In the genomic region with DNA sequence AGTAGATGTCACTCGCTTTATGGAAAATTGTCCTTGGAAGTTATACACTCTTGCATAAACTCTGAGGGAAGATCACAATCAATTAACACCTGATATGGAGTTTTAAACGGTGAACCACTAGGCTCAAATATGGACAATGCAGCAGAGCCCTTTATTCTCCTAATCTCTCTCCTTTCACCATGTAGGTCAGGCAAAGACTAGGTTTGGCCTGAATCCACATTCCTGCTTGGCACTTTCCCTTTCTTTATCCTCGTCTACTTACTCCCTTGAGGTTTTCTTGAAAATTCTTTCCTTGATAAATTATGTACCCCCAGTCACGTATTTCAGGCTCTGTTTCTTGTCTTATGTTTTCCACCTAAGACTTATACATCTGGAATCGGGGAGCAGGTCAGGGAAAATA, we compare ENCODE assay signal across 19 cellular contexts.
DNase-seq lines count a peak whose midpoint lies in the region; FAIRE-seq and TF ChIP-seq lines count a peak whose summit lies in the region.
"Had no signal": no experiment of that assay in that cellular context is flagged by ENCODE, and none has a peak within 500 bp of the region (broad histone marks: within the 10 kb centered on the region; RNA-seq: fewer than 3 reads in every experiment).

No MANE protein-coding gene starts in this region.

- no peak overlapping the region for H3K9ac ChIP-seq in H1 (replicated peaks in 1 of 4; ENCODE audit: extremely low read depth in 1 of 4, low read depth in 3 of 4, low read length in 3 of 4)
- H3K9ac ChIP-seq: GM23248 had no signal

- H4K8ac ChIP-seq in H1 (ENCODE audit: extremely low read depth, insufficient read depth, low read length) = no peak overlapping the region

- CTCF ChIA-PET in H1 (lab: Charles Lee; ENCODE audit: partially characterized antibody) (no interaction called here), OCI-LY7 (lab: Charles Lee; ENCODE audit: unreplicated experiment) (no interaction called here)

- in situ Hi-C loops in HAP-1 (cut with MboI; ENCODE audit: low sequenced_read_pairs) = no loop called here
- in situ Hi-C loops in astrocyte of the cerebellum (cut with HindIII; ENCODE audit: low sequenced_read_pairs) = no loop called here

- H3K23me2 ChIP-seq in H1 (ENCODE audit: low read depth, low read length) = no peaks in the 10 kb centered on the region

- H3K4ac ChIP-seq in H1 (replicated peaks; ENCODE audit: insufficient read length, low read depth, low read length) = no peak overlapping the region

- TF ChIP-seq CTCF in astrocyte of the cerebellum (IDR thresholded peaks at IDR 0.05; ENCODE audit: low read depth, low read length, missing control alignments) (no peak), H1 (IDR thresholded peaks at IDR 0.05; ENCODE audit: control extremely low read depth in 1 of 3, insufficient read depth in 1 of 3, low read depth in 1 of 3, low read length in 3 of 3) (no peak), retinal pigment epithelial cell (conservative IDR thresholded peaks at IDR 0.05; ENCODE audit: low read depth, low read length) (no peak), OCI-LY7 (conservative IDR thresholded peaks at IDR 0.05; ENCODE audit: low read length) (no peak)

- no peak for TF ChIP-seq EP300 in H1 (IDR thresholded peaks at IDR 0.05; ENCODE audit: borderline replicate concordance in 1 of 2, low read depth in 2 of 2, low read length in 2 of 2)

- H3K9me3 ChIP-seq in HAP-1 (no peaks in the 10 kb centered on the region), H1 (ENCODE audit: insufficient read depth in 2 of 2, low read depth in 1 of 2, low read length in 1 of 2) (no peaks in the 10 kb centered on the region), OCI-LY7 (ENCODE audit: low read length) (no peaks in the 10 kb centered on the region)
- H3K9me3 ChIP-seq: BE2C had no signal

- H3K4me1 ChIP-seq in HAP-1 (peaks cover 13% of the 10 kb centered on the region), H1 (replicated peaks in 1 of 4; ENCODE audit: control insufficient read depth in 3 of 4, insufficient read depth in 4 of 4, low read length in 3 of 4) (no peaks in the 10 kb centered on the region), OCI-LY7 (ENCODE audit: insufficient read depth, low read length, poor library complexity, severe bottlenecking) (no peaks in the 10 kb centered on the region)
- H3K4me1 ChIP-seq: BE2C had no signal

- intact Hi-C loops in OCI-LY7 (cut with micrococcal nuclease; ENCODE audit: unreplicated experiment) = no loop called here

- H3K9me2 ChIP-seq in OCI-LY7 (ENCODE audit: insufficient read depth, low read length) = no peaks in the 10 kb centered on the region

- no peak overlapping the region for H2BK12ac ChIP-seq in H1 (ENCODE audit: low read depth, low read length)

- no peak for TF ChIP-seq RAD21 in H1 (IDR thresholded peaks at IDR 0.05 in 1 of 2, conservative IDR thresholded peaks at IDR 0.05 in 1 of 2; ENCODE audit: low read depth in 2 of 2, low read length in 2 of 2)

- no peak overlapping the region for H2AK5ac ChIP-seq in H1 (ENCODE audit: low read depth, low read length)

- H3K18ac ChIP-seq in H1 (ENCODE audit: extremely low read depth, low read length) = no peak overlapping the region

- H2BK20ac ChIP-seq in H1 (ENCODE audit: low read length) = no peak overlapping the region

- no peak overlapping the region for H3K4me2 ChIP-seq in H1 (ENCODE audit: insufficient read depth in 1 of 2, low read depth in 2 of 2, low read length in 2 of 2)
- no peak overlapping the region for H3K4me2 ChIP-seq in OCI-LY7 (ENCODE audit: low read length)

- H3K79me1 ChIP-seq in H1 (ENCODE audit: low read depth, low read length) = no peaks in the 10 kb centered on the region

- H3K79me2 ChIP-seq in H1 (ENCODE audit: control insufficient read depth in 1 of 2, insufficient read depth in 2 of 2, low read length in 2 of 2) = no peaks in the 10 kb centered on the region
- no peaks in the 10 kb centered on the region for H3K79me2 ChIP-seq in OCI-LY7 (ENCODE audit: insufficient read depth, low read depth, low read length)

- H3K23ac ChIP-seq in H1 (ENCODE audit: insufficient read length) = no peak overlapping the region

- no peak overlapping the region for H4K91ac ChIP-seq in H1 (replicated peaks; ENCODE audit: insufficient read length, low read length)

- no peak overlapping the region for H2BK5ac ChIP-seq in H1 (ENCODE audit: low read depth, low read length)

- no peak overlapping the region for H4K5ac ChIP-seq in H1 (ENCODE audit: insufficient read length, low read depth, low read length)

- H3K36me3 ChIP-seq in HAP-1 (replicated peaks) = no peaks in the 10 kb centered on the region
- no peaks in the 10 kb centered on the region for H3K36me3 ChIP-seq in H1 (ENCODE audit: control insufficient read depth in 2 of 4, insufficient read depth in 4 of 4, low read length in 3 of 4)
- H3K36me3 ChIP-seq in OCI-LY7 (ENCODE audit: insufficient read depth, low read length) = no peaks in the 10 kb centered on the region
- H3K36me3 ChIP-seq: BE2C had no signal

- DNase-seq in HAP-1 (ENCODE audit: low spot score in 2 of 2) = peak; percentile 45 to 68
- DNase-seq in astrocyte of the cerebellum (ENCODE audit: low read depth) = peak; percentile 18
- DNase-seq in H1 (ENCODE audit: low read depth in 1 of 2, low spot score in 2 of 2) = no peak
- peak; percentile 22 for DNase-seq in retinal pigment epithelial cell (ENCODE audit: low read depth)
- DNase-seq in OCI-LY7 (ENCODE audit: low spot score) = no peak
- no peak for DNase-seq in ureter (ENCODE audit: low spot score)
- no peak for DNase-seq in 8988T
- DNase-seq: BE2C; C1 segment of cervical spinal cord; CD4-positive, CD25-positive, alpha-beta regulatory T cell; DMS153; DMS79; GDM1; GM23248; H7; IMR-90 had no signal

- H3K14ac ChIP-seq in H1 (ENCODE audit: insufficient read length) = no peak overlapping the region

- FAIRE-seq in H1 (lab: Jason Lieb, UNC) = no peak
- FAIRE-seq: GM12892, GM18507, HTR-8/SVneo had no signal

- no peak overlapping the region for H2BK15ac ChIP-seq in H1 (ENCODE audit: low read length)

- no peak overlapping the region for H2BK120ac ChIP-seq in H1 (replicated peaks; ENCODE audit: low read depth, low read length)

- POLR2A ChIA-PET in H1 (lab: Charles Lee; ENCODE audit: partially characterized antibody) (no interaction called here), OCI-LY7 (lab: Charles Lee) (no interaction called here)

- H3K4me3 ChIP-seq in HAP-1 = no peak overlapping the region
- H3K4me3 ChIP-seq in astrocyte of the cerebellum (ENCODE audit: low read depth, low read length) = no peak overlapping the region
- H3K4me3 ChIP-seq in H1 (ENCODE audit: extremely low read depth in 1 of 4, insufficient read depth in 2 of 4, low read depth in 3 of 4, low read length in 4 of 4) = no peak overlapping the region
- H3K4me3 ChIP-seq in retinal pigment epithelial cell (ENCODE audit: low read length) = no peak overlapping the region
- no peak overlapping the region for H3K4me3 ChIP-seq in OCI-LY7 (ENCODE audit: low read depth, low read length, poor library complexity, severe bottlenecking)
- H3K4me3 ChIP-seq: GM23248 had no signal

- no peak overlapping the region for H3K56ac ChIP-seq in H1 (replicated peaks; ENCODE audit: insufficient read length, low read depth, low read length)

- 89% methylated on average over 5 of the region's 5 CpGs; no CpG with 5 or more reads in 1 of the 2 experiments for WGBS in H1 (ENCODE audit: extremely low coverage in 1 of 2, insufficient coverage in 1 of 2, insufficient read length in 1 of 2, insufficient replicate concordance in 2 of 2, low coverage in 1 of 2, low lambda C conversion rate in 2 of 2, missing lambda C conversion rate in 1 of 2), 2 experiments

- H3K27ac ChIP-seq in H1 (ENCODE audit: low read depth, low read length) (no peak overlapping the region), OCI-LY7 (ENCODE audit: low read depth, low read length, poor library complexity, severe bottlenecking) (no peak overlapping the region)
- H3K27ac ChIP-seq: GM23248 had no signal

- H3K27me3 ChIP-seq in HAP-1 (ENCODE audit: low read depth) = no peaks in the 10 kb centered on the region
- H3K27me3 ChIP-seq in H1 (replicated peaks in 1 of 4; ENCODE audit: control insufficient read depth in 3 of 4, extremely low read depth in 1 of 4, insufficient read depth in 3 of 4, low read length in 3 of 4) = no peaks in the 10 kb centered on the region
- H3K27me3 ChIP-seq: BE2C had no signal

- H4K20me1 ChIP-seq in H1 (replicated peaks in 1 of 2; ENCODE audit: control insufficient read depth in 1 of 2, insufficient read depth in 2 of 2, low read length in 2 of 2) (no peaks in the 10 kb centered on the region), OCI-LY7 (ENCODE audit: insufficient read depth, low read length) (no peaks in the 10 kb centered on the region)

- 0 out of 2 replicates have a peak overlapping the region, but pooled peaks have one; percentile 17 for H2AFZ ChIP-seq in H1 (ENCODE audit: low read length)
- no peak overlapping the region for H2AFZ ChIP-seq in OCI-LY7 (ENCODE audit: low read length)
- H2AFZ ChIP-seq: GM23248 had no signal

- no peak for TF ChIP-seq POLR2A in H1 (IDR thresholded peaks at IDR 0.05; ENCODE audit: control extremely low read depth in 1 of 2, low read depth in 2 of 2, low read length in 2 of 2)

- no TSS peak for BruUV-seq in OCI-LY7 (replicated peaks; lab: Mats Ljungman, UMichigan)

TF ChIP-seq in H1, 55 proteins besides CTCF, POLR2A, EP300 and RAD21 (continues in another document):
- TF ChIP-seq POLR2AphosphoS5 (IDR thresholded peaks at IDR 0.05; ENCODE audit: low read depth, low read length) = no peak
- TF ChIP-seq, protein P1, sequence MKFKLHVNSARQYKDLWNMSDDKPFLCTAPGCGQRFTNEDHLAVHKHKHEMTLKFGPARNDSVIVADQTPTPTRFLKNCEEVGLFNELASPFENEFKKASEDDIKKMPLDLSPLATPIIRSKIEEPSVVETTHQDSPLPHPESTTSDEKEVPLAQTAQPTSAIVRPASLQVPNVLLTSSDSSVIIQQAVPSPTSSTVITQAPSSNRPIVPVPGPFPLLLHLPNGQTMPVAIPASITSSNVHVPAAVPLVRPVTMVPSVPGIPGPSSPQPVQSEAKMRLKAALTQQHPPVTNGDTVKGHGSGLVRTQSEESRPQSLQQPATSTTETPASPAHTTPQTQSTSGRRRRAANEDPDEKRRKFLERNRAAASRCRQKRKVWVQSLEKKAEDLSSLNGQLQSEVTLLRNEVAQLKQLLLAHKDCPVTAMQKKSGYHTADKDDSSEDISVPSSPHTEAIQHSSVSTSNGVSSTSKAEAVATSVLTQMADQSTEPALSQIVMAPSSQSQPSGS (IDR thresholded peaks at IDR 0.05; ENCODE audit: low read length) = no peak
- TF ChIP-seq, protein P2, sequence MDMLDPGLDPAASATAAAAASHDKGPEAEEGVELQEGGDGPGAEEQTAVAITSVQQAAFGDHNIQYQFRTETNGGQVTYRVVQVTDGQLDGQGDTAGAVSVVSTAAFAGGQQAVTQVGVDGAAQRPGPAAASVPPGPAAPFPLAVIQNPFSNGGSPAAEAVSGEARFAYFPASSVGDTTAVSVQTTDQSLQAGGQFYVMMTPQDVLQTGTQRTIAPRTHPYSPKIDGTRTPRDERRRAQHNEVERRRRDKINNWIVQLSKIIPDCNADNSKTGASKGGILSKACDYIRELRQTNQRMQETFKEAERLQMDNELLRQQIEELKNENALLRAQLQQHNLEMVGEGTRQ (IDR thresholded peaks at IDR 0.05; ENCODE audit: low read length) = no peak
- no peak for TF ChIP-seq EZH2 (IDR thresholded peaks at IDR 0.05; ENCODE audit: low read depth, low read length, severe bottlenecking)
- no peak for TF ChIP-seq CBX5 (IDR thresholded peaks at IDR 0.05; ENCODE audit: low read depth, low read length)
- TF ChIP-seq TEAD4 (IDR thresholded peaks at IDR 0.05; ENCODE audit: low read depth, low read length) = no peak

Comparison
In these comparisons a context has a peak if more than half of its experiments do, and no peak if none do; other contexts are left out.
1. DNase-seq: peak in HAP-1 (2 of 2), astrocyte of the cerebellum (single experiment) and retinal pigment epithelial cell (single experiment); none in H1 (0 of 2), OCI-LY7 (single experiment), ureter (single experiment) and 8988T (single experiment).